In the genomic region with DNA sequence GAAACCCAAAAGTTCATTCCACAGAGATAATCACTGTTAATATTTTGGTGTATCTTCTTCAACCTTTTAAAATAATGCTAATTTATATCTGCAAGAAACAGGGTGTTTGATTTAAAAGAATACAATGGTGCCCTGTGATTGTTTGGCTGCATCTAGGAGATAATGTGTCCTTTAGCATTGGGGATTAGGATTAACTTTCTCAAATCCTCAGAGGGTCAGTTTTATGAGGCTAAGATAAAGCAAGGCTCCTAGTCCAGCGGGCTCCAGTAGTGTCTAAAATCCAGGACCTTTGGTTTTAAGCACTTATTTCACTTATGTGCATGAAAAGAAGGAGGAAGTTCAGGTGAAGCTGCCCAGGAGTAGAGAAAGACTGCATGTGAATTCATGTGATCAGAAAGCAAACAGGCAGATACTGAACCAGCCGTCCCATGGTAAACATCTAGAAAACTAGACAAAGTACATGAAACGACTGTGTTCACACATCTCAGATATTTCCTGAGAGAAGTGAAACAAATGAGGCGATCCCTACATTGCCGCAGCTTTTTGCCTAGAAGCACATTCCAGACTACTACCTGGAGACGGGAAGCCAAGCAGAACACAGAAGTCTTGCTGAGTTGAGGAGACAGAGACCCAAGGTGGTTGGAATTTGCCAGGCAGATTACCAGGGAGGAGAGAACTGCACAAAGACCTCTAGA, we compare ENCODE assay signal across 12 cellular contexts.
DNase-seq lines count a peak whose midpoint lies in the region; ATAC-seq and TF ChIP-seq lines count a peak whose summit lies in the region.
"Had no signal": no experiment of that assay in that cellular context is flagged by ENCODE, and none has a peak within 500 bp of the region (broad histone marks: within the 10 kb centered on the region; RNA-seq: fewer than 3 reads in every experiment).

No MANE protein-coding gene starts in this region.

- CTCF ChIA-PET in mammary epithelial cell (lab: Charles Lee; ENCODE audit: low non-redundant PET): no interaction called here

- no peak overlapping the region for H3K4me3 ChIP-seq in left ventricle myocardium inferior
- H3K4me3 ChIP-seq in right cardiac atrium (ENCODE audit: low read length): no peak overlapping the region
- H3K4me3 ChIP-seq in mammary epithelial cell (replicated peaks in 1 of 3; ENCODE audit: insufficient read depth in 1 of 3, low read depth in 2 of 3, low read length in 3 of 3): no peak overlapping the region
- no peak overlapping the region for H3K4me3 ChIP-seq in muscle layer of duodenum (ENCODE audit: low read depth in 1 of 2, low read length in 2 of 2)

- intact Hi-C loops in left ventricle myocardium inferior (cut with micrococcal nuclease): no loop called here
- intact Hi-C loops in right cardiac atrium (cut with DNase I): no loop called here
- intact Hi-C loops in mammary epithelial cell (cut with micrococcal nuclease): no loop called here

- no peaks in the 10 kb centered on the region for H4K20me1 ChIP-seq in mammary epithelial cell (ENCODE audit: insufficient read depth, low read length)

- no peaks in the 10 kb centered on the region for H3K9me3 ChIP-seq in left ventricle myocardium inferior (replicated peaks)
- H3K9me3 ChIP-seq in right cardiac atrium (ENCODE audit: control insufficient read depth, low read length): no peaks in the 10 kb centered on the region
- H3K9me3 ChIP-seq in mammary epithelial cell (replicated peaks; ENCODE audit: insufficient read depth, low read length): no peaks in the 10 kb centered on the region
- H3K9me3 ChIP-seq in muscle layer of duodenum (ENCODE audit: control insufficient read depth in 1 of 2, low read length in 2 of 2): no peaks in the 10 kb centered on the region

- no peak overlapping the region for H3K9ac ChIP-seq in mammary epithelial cell (ENCODE audit: insufficient read depth, low read length)

- H3K9me3 Mint-ChIP-seq in activated T-cell treated with anti-CD3 and anti-CD28 coated beads, Interleukin-2, amount 50 U/mL, for 24 hours: no peaks in the 10 kb centered on the region
- no peaks in the 10 kb centered on the region for H3K9me3 Mint-ChIP-seq in endothelial cell (ENCODE audit: unreplicated experiment)
- H3K9me3 Mint-ChIP-seq: activated naive CD4-positive, alpha-beta T cell treated with anti-CD3 and anti-CD28 coated beads for 36 hours; natural killer cell had no signal

- no peaks in the 10 kb centered on the region for H3K79me2 ChIP-seq in mammary epithelial cell (ENCODE audit: insufficient read depth, low read length)

- H3K27ac ChIP-seq in left ventricle myocardium inferior (replicated peaks): peak overlapping the region; percentile 92
- H3K27ac ChIP-seq in right cardiac atrium (ENCODE audit: low read length): no peak overlapping the region
- no peak overlapping the region for H3K27ac ChIP-seq in mammary epithelial cell (ENCODE audit: insufficient read depth, low read depth, low read length)
- peak overlapping the region; percentile 2 for H3K27ac ChIP-seq in muscle layer of duodenum (ENCODE audit: low read length)

- in situ Hi-C loops in mammary epithelial cell (cut with MboI; ENCODE audit: low sequenced_read_pairs in 2 of 2): no loop called here

- 87% methylated on average over 6 of the region's 6 CpGs for WGBS in right cardiac atrium
- WGBS in mammary epithelial cell (ENCODE audit: low coverage, missing lambda C conversion rate): 20% methylated on average over 6 of the region's 6 CpGs

- peak overlapping the region; percentile 82 for H2AFZ ChIP-seq in mammary epithelial cell (ENCODE audit: low read depth, low read length)

- H3K4me3 Mint-ChIP-seq in activated T-cell treated with anti-CD3 and anti-CD28 coated beads, Interleukin-2, amount 50 U/mL, for 24 hours: no peak overlapping the region
- H3K4me3 Mint-ChIP-seq in endothelial cell (ENCODE audit: unreplicated experiment): no peak overlapping the region
- H3K4me3 Mint-ChIP-seq: activated naive CD4-positive, alpha-beta T cell treated with anti-CD3 and anti-CD28 coated beads for 36 hours; natural killer cell had no signal

- DNase-seq in left ventricle myocardium inferior (no peak), right cardiac atrium (no peak), mammary epithelial cell (no peak), endothelial cell (ENCODE audit: low spot score) (no peak)
- DNase-seq in activated T-cell treated with anti-CD3 and anti-CD28 coated beads, Interleukin-2, amount 50 U/mL, for 48 hours: no peak
- no peak for DNase-seq in activated T-cell treated with anti-CD3 and anti-CD28 coated beads, Interleukin-2, amount 50 U/mL, for 24 hours
- DNase-seq in activated CD8-positive, alpha-beta memory T cell treated with anti-CD3 and anti-CD28 coated beads, Interleukin-2, amount 50 U/mL, for 48 hours: no peak
- DNase-seq: activated naive CD4-positive, alpha-beta T cell treated with anti-CD3 and anti-CD28 coated beads for 36 hours; natural killer cell; NCI-H1048; NCI-H526 had no signal

- no peaks in the 10 kb centered on the region for H3K36me3 Mint-ChIP-seq in activated T-cell treated with anti-CD3 and anti-CD28 coated beads, Interleukin-2, amount 50 U/mL, for 24 hours (ENCODE audit: low read depth)
- H3K36me3 Mint-ChIP-seq in endothelial cell (ENCODE audit: low read depth, unreplicated experiment): no peaks in the 10 kb centered on the region
- H3K36me3 Mint-ChIP-seq: natural killer cell had no signal

- peaks cover 32% of the 10 kb centered on the region for H3K4me1 Mint-ChIP-seq in activated T-cell treated with anti-CD3 and anti-CD28 coated beads, Interleukin-2, amount 50 U/mL, for 24 hours (ENCODE audit: low read depth)
- H3K4me1 Mint-ChIP-seq in endothelial cell (ENCODE audit: unreplicated experiment): peaks cover 14% of the 10 kb centered on the region

- H3K27me3 ChIP-seq in left ventricle myocardium inferior (ENCODE audit: low read depth) (no peaks in the 10 kb centered on the region), right cardiac atrium (ENCODE audit: control insufficient read depth, insufficient read depth) (no peaks in the 10 kb centered on the region), mammary epithelial cell (ENCODE audit: insufficient read depth, low read length) (no peaks in the 10 kb centered on the region), muscle layer of duodenum (ENCODE audit: low read depth, low read length) (no peaks in the 10 kb centered on the region)

- H3K27ac Mint-ChIP-seq in activated T-cell treated with anti-CD3 and anti-CD28 coated beads, Interleukin-2, amount 50 U/mL, for 24 hours: no peak overlapping the region
- no peak overlapping the region for H3K27ac Mint-ChIP-seq in endothelial cell (ENCODE audit: unreplicated experiment)
- H3K27ac Mint-ChIP-seq: activated naive CD4-positive, alpha-beta T cell treated with anti-CD3 and anti-CD28 coated beads for 36 hours had no signal

- H3K4me1 ChIP-seq in left ventricle myocardium inferior (peaks cover 32% of the 10 kb centered on the region), right cardiac atrium (ENCODE audit: control insufficient read depth, insufficient read depth, low read length) (peaks cover 6% of the 10 kb centered on the region), mammary epithelial cell (ENCODE audit: insufficient read depth, low read length) (peaks cover 32% of the 10 kb centered on the region), muscle layer of duodenum (ENCODE audit: control insufficient read depth in 1 of 2, insufficient read depth in 2 of 2, low read length in 2 of 2) (peaks cover 3 to 4% of the 10 kb centered on the region in 2 donors)

- no peak for ATAC-seq in right cardiac atrium
- ATAC-seq: natural killer cell had no signal

- H3K27me3 Mint-ChIP-seq in activated T-cell treated with anti-CD3 and anti-CD28 coated beads, Interleukin-2, amount 50 U/mL, for 24 hours: no peaks in the 10 kb centered on the region
- peaks cover 2% of the 10 kb centered on the region for H3K27me3 Mint-ChIP-seq in endothelial cell (ENCODE audit: unreplicated experiment)

- no peak for TF ChIP-seq CTCF in left ventricle myocardium inferior (IDR thresholded peaks at IDR 0.05; ENCODE audit: borderline replicate concordance)
- no peak for TF ChIP-seq CTCF in mammary epithelial cell (conservative IDR thresholded peaks at IDR 0.05 in 1 of 2, IDR thresholded peaks at IDR 0.05 in 1 of 2; ENCODE audit: extremely low read depth in 1 of 2, insufficient read depth in 1 of 2, low read depth in 1 of 2, low read length in 2 of 2)
- TF ChIP-seq CTCF in endothelial cell (IDR thresholded peaks at IDR 0.05; ENCODE audit: unreplicated experiment): no peak

- dilution Hi-C loops in mammary epithelial cell (cut with HindIII; ENCODE audit: low sequenced_read_pairs): no loop called here

- H3K36me3 ChIP-seq in left ventricle myocardium inferior: no peaks in the 10 kb centered on the region
- H3K36me3 ChIP-seq in mammary epithelial cell (ENCODE audit: insufficient read depth, low read length): no peaks in the 10 kb centered on the region
- H3K36me3 ChIP-seq in muscle layer of duodenum (ENCODE audit: control insufficient read depth in 1 of 2, insufficient read depth in 2 of 2, low read length in 2 of 2): no peaks in the 10 kb centered on the region

- H3K4me2 ChIP-seq in mammary epithelial cell (ENCODE audit: insufficient read depth, low read depth, low read length): peak overlapping the region; percentile 9

- BruUV-seq in mammary epithelial cell (replicated peaks; lab: Mats Ljungman, UMichigan): no TSS peak

Comparison
In these comparisons a context has a peak if more than half of its experiments do, and no peak if none do; other contexts are left out.
1. H3K27ac ChIP-seq: peak in left ventricle myocardium inferior (single experiment) and muscle layer of duodenum (single experiment); none in right cardiac atrium (single experiment) and mammary epithelial cell (single experiment).